19 cellular contexts compared by ENCODE assay signal in genomic region chr2:109422071-109422757, GRCh38.
DNase-seq lines count a peak whose midpoint lies in the region; ATAC-seq and TF ChIP-seq lines count a peak whose summit lies in the region.
"Had no signal": no experiment of that assay in that cellular context is flagged by ENCODE, and none has a peak within 500 bp of the region (broad histone marks: within the 10 kb centered on the region; RNA-seq: fewer than 3 reads in every experiment).

No MANE protein-coding gene starts in this region.

- H3K36me3 Mint-ChIP-seq in chondrocyte (ENCODE audit: low read depth): peaks cover 40% of the 10 kb centered on the region

- TF ChIP-seq POLR2A in sigmoid colon (IDR thresholded peaks at IDR 0.05) (no peak), testis (IDR thresholded peaks at IDR 0.05) (no peak)

- H3K27ac ChIP-seq in BLaER1 treated with 17β-estradiol and CSF1 and Interleukin-3, amounts not matched to agents 10 nM and 100 nM: no peak overlapping the region
- no peak overlapping the region for H3K27ac ChIP-seq in lower lobe of right lung
- no peak overlapping the region for H3K27ac ChIP-seq in sigmoid colon
- no peak overlapping the region for H3K27ac ChIP-seq in testis
- H3K27ac ChIP-seq: Peyer's patch had no signal

- peak overlapping the region in 6 of 11 experiments; percentile 1 to 68 (median 64); a peak in 11 of 22 replicates for H3K4me2 ChIP-seq in BLaER1 treated with 17β-estradiol and CSF1 and Interleukin-3, amounts not matched to agents 10 nM and 100 nM
- H3K4me2 ChIP-seq: GM23338 had no signal

- no peaks in the 10 kb centered on the region for H3K27me3 Mint-ChIP-seq in chondrocyte (ENCODE audit: low read depth)
- H3K27me3 Mint-ChIP-seq: B cell; CD4-positive, alpha-beta T cell had no signal

- DNase-seq in chondrocyte (ENCODE audit: low spot score) (peak; percentile 63), lower lobe of right lung (peak; percentile 10), sigmoid colon (peak; percentile 24), hepatic stellate cell (ENCODE audit: low spot score) (no peak), DMS79 (lab: John Stamatoyannopoulos, UW) (no peak), anterior cingulate cortex (lab: John Stamatoyannopoulos, UW) (no peak), testis (no peak)
- DNase-seq: 8988T; Caco-2; CD4-positive, alpha-beta T cell; DMS153; NCI-H1105 treated with DMSO at 0.1 percent for 48 hours; NCI-H1694; NCI-H2081 treated with DMSO at 0.1 percent for 48 hours had no signal

- no peaks in the 10 kb centered on the region for H3K9me3 Mint-ChIP-seq in chondrocyte (ENCODE audit: low read depth)
- H3K9me3 Mint-ChIP-seq: CD4-positive, alpha-beta T cell; GM23338 had no signal

- TF ChIP-seq CTCF in chondrocyte (IDR thresholded peaks at IDR 0.05) (no peak), lower lobe of right lung (IDR thresholded peaks at IDR 0.05) (no peak), sigmoid colon (IDR thresholded peaks at IDR 0.05) (no peak), testis (IDR thresholded peaks at IDR 0.05) (no peak)

- peaks cover 0 to 51% (median 35%) of the 10 kb centered on the region in 10 experiments; a peak in 13 of 20 replicates for H3K4me1 ChIP-seq in BLaER1 treated with 17β-estradiol and CSF1 and Interleukin-3, amounts not matched to agents 10 nM and 100 nM
- H3K4me1 ChIP-seq in lower lobe of right lung: peaks cover 15% of the 10 kb centered on the region
- H3K4me1 ChIP-seq in sigmoid colon: peaks cover 0 to 8% (median 0%) of the 10 kb centered on the region in 4 donors
- no peaks in the 10 kb centered on the region for H3K4me1 ChIP-seq in testis
- H3K4me1 ChIP-seq: Peyer's patch had no signal

- peaks cover 0 to 17% (median 4%) of the 10 kb centered on the region in 11 experiments; a peak in 3 of 22 replicates for H3K9me3 ChIP-seq in BLaER1 treated with 17β-estradiol and CSF1 and Interleukin-3, amounts not matched to agents 10 nM and 100 nM (replicated peaks in 1 of 11)
- H3K9me3 ChIP-seq in lower lobe of right lung: no peaks in the 10 kb centered on the region
- no peaks in the 10 kb centered on the region for H3K9me3 ChIP-seq in sigmoid colon
- H3K9me3 ChIP-seq in testis: no peaks in the 10 kb centered on the region
- H3K9me3 ChIP-seq: Caco-2, Peyer's patch had no signal

- peaks cover 0 to 65% (median 46%) of the 10 kb centered on the region in 11 experiments; a peak in 16 of 22 replicates for H4K20me1 ChIP-seq in BLaER1 treated with 17β-estradiol and CSF1 and Interleukin-3, amounts not matched to agents 10 nM and 100 nM

- intact Hi-C loops in lower lobe of right lung (cut with DNase I): no loop called here
- intact Hi-C loops in sigmoid colon (cut with DNase I): no loop called here
- intact Hi-C loops in testis (cut with DNase I; ENCODE audit: low total_unique reads): no loop called here

- H3K27me3 ChIP-seq in BLaER1 treated with 17β-estradiol and CSF1 and Interleukin-3, amounts not matched to agents 10 nM and 100 nM: no peaks in the 10 kb centered on the region
- H3K27me3 ChIP-seq in lower lobe of right lung (ENCODE audit: low read depth) (no peaks in the 10 kb centered on the region), sigmoid colon (no peaks in the 10 kb centered on the region), testis (no peaks in the 10 kb centered on the region)
- H3K27me3 ChIP-seq: Peyer's patch had no signal

- H3K4me1 Mint-ChIP-seq in chondrocyte (ENCODE audit: low read depth): peaks cover 29% of the 10 kb centered on the region
- H3K4me1 Mint-ChIP-seq: B cell, GM23338 had no signal

- H3K4me3 ChIP-seq in BLaER1 treated with 17β-estradiol and CSF1 and Interleukin-3, amounts not matched to agents 10 nM and 100 nM: no peak overlapping the region
- H3K4me3 ChIP-seq in lower lobe of right lung (no peak overlapping the region), sigmoid colon (no peak overlapping the region), testis (no peak overlapping the region)
- H3K4me3 ChIP-seq: GM12878, GM23338, Peyer's patch had no signal

- 89 to 93% methylated on average over 10 of the region's 10 CpGs for WGBS in sigmoid colon, 2 donors
- 93 to 98% methylated on average over 8 to 10 of the region's 10 CpGs for WGBS in testis, 2 donors

- peaks cover 18 to 99% (median 80%) of the 10 kb centered on the region in 11 experiments; a peak in 21 of 22 replicates for H3K36me3 ChIP-seq in BLaER1 treated with 17β-estradiol and CSF1 and Interleukin-3, amounts not matched to agents 10 nM and 100 nM
- H3K36me3 ChIP-seq in lower lobe of right lung (no peaks in the 10 kb centered on the region), sigmoid colon (no peaks in the 10 kb centered on the region), testis (ENCODE audit: low read depth, missing control alignments) (no peaks in the 10 kb centered on the region)
- H3K36me3 ChIP-seq: Peyer's patch had no signal

- TF ChIP-seq EP300 in sigmoid colon (IDR thresholded peaks at IDR 0.05): no peak

- H3K4me3 Mint-ChIP-seq in chondrocyte (ENCODE audit: unreplicated experiment): no peak overlapping the region
- H3K4me3 Mint-ChIP-seq: B cell; CD4-positive, alpha-beta T cell; GM23338 had no signal

- H3K9ac ChIP-seq in BLaER1 treated with 17β-estradiol and CSF1 and Interleukin-3, amounts not matched to agents 10 nM and 100 nM: no peak overlapping the region

- ATAC-seq in lower lobe of right lung: no peak
- ATAC-seq: GM12878, GM23338 had no signal

- H3K27ac Mint-ChIP-seq in chondrocyte (ENCODE audit: unreplicated experiment): peak overlapping the region; percentile 51
- H3K27ac Mint-ChIP-seq: B cell; CD4-positive, alpha-beta T cell; GM23338 had no signal

Comparison
In these comparisons a context has a peak if more than half of its experiments do, and no peak if none do; other contexts are left out.
1. DNase-seq: peak in chondrocyte (single experiment), lower lobe of right lung (single experiment) and sigmoid colon (single experiment); none in hepatic stellate cell (single experiment), DMS79 (single experiment), anterior cingulate cortex (0 of 58) and testis (single experiment).